In genomic region chrX:80216086-80216485, GRCh38 we compare ENCODE assay signal across 22 cellular contexts.
DNase-seq lines count a peak whose midpoint lies in the region; ATAC-seq, FAIRE-seq and TF ChIP-seq lines count a peak whose summit lies in the region.
"Had no signal": no experiment of that assay in that cellular context is flagged by ENCODE, and none has a peak within 500 bp of the region (broad histone marks: within the 10 kb centered on the region; RNA-seq: fewer than 3 reads in every experiment).

No MANE protein-coding gene starts in this region.

- no peaks in the 10 kb centered on the region for H4K20me1 ChIP-seq in osteoblast (ENCODE audit: insufficient read depth, low read length)

- intact Hi-C loops in Right ventricle myocardium superior (cut with DNase I) = no loop called here

- H3K36me3 ChIP-seq in bronchial epithelial cell (ENCODE audit: control insufficient read depth, insufficient read depth, low read length) (no peaks in the 10 kb centered on the region), osteoblast (ENCODE audit: insufficient read depth, low read length) (no peaks in the 10 kb centered on the region), SJCRH30 (no peaks in the 10 kb centered on the region)
- H3K36me3 ChIP-seq: uterus had no signal

- ATAC-seq in Right ventricle myocardium superior (ENCODE audit: poor library complexity) = no peak
- ATAC-seq: Panc1, T-cell had no signal

- no peak for TF ChIP-seq POLR2A in NB4 (IDR thresholded peaks at IDR 0.05; ENCODE audit: extremely low read depth, insufficient read length)

- H3K4me3 ChIP-seq in NB4 (ENCODE audit: low read depth, low read length) = no peak overlapping the region
- no peak overlapping the region for H3K4me3 ChIP-seq in bronchial epithelial cell (ENCODE audit: low read depth, low read length)
- H3K4me3 ChIP-seq in osteoblast (ENCODE audit: insufficient read depth, low read length) = no peak overlapping the region
- no peak overlapping the region for H3K4me3 ChIP-seq in SJCRH30
- H3K4me3 ChIP-seq: coronary artery, uterus had no signal

- no peak overlapping the region for H3K27ac ChIP-seq in osteoblast (ENCODE audit: low read depth, low read length)
- H3K27ac ChIP-seq in SJCRH30 = no peak overlapping the region
- H3K27ac ChIP-seq: coronary artery, parathyroid adenoma, uterus, VCaP had no signal

- DNase-seq in EH (ENCODE audit: low read depth) = peak; percentile 0
- peak; percentile 1 for DNase-seq in NB4 (ENCODE audit: low read depth)
- DNase-seq in bronchial epithelial cell (ENCODE audit: low read depth) = peak; percentile 87
- DNase-seq in renal cortical epithelial cell (ENCODE audit: low read depth) = peak; percentile 76
- DNase-seq in osteoblast (ENCODE audit: insufficient read length, low spot score, missing footprints) = no peak
- DNase-seq in SJCRH30 = no peak
- no peak for DNase-seq in Right ventricle myocardium superior
- DNase-seq: activated CD4-positive, alpha-beta T cell treated with anti-CD3 and anti-CD28 coated beads, Interleukin-2, amount 50 U/mL, for 4 hours; activated naive CD4-positive, alpha-beta T cell treated with anti-CD3 and anti-CD28 coated beads, Interleukin-2, amount 50 U/mL, for 16 hours; activated T-cell treated with anti-CD3 and anti-CD28 coated beads, Interleukin-2, amount 50 U/mL, for 24 hours; C1 segment of cervical spinal cord; DMS153; glutamatergic neuron; naive B cell; NCI-H1694 treated with DMSO at 0.1 percent for 48 hours; stimulated activated CD4-positive, alpha-beta T cell treated with anti-CD3 and anti-CD28 coated beads, Interleukin-4, amount 100 ng/mL, for 1 hour; T-cell; uterus had no signal

- H3K9me3 ChIP-seq in osteoblast (ENCODE audit: low read depth, low read length) (no peaks in the 10 kb centered on the region), SJCRH30 (replicated peaks) (no peaks in the 10 kb centered on the region)

- H2AFZ ChIP-seq in osteoblast (ENCODE audit: low read length) = no peak overlapping the region
- H2AFZ ChIP-seq: parathyroid adenoma had no signal

- no peaks in the 10 kb centered on the region for H3K27me3 ChIP-seq in bronchial epithelial cell (ENCODE audit: control insufficient read depth, insufficient read depth, low read length)
- no peaks in the 10 kb centered on the region for H3K27me3 ChIP-seq in osteoblast (ENCODE audit: insufficient read depth, low read length)
- no peaks in the 10 kb centered on the region for H3K27me3 ChIP-seq in SJCRH30
- H3K27me3 ChIP-seq: uterus had no signal

- peak; percentile 79 for FAIRE-seq in bronchial epithelial cell (lab: Jason Lieb, UNC)

- H3K4me1 ChIP-seq in osteoblast (ENCODE audit: insufficient read depth, low read length) (no peaks in the 10 kb centered on the region), SJCRH30 (no peaks in the 10 kb centered on the region)
- H3K4me1 ChIP-seq: parathyroid adenoma, uterus had no signal

- no peaks in the 10 kb centered on the region for H3K79me2 ChIP-seq in osteoblast (ENCODE audit: insufficient read depth, low read length)
- H3K79me2 ChIP-seq: parathyroid adenoma had no signal

- no peak overlapping the region for H3K4me2 ChIP-seq in osteoblast (ENCODE audit: insufficient read depth, low read length)

- TF ChIP-seq CTCF in NB4 (IDR thresholded peaks at IDR 0.05; ENCODE audit: low read depth, low read length) (no peak), bronchial epithelial cell (IDR thresholded peaks at IDR 0.05; ENCODE audit: insufficient read depth, low read length, severe bottlenecking) (no peak), osteoblast (IDR thresholded peaks at IDR 0.05; ENCODE audit: extremely low read depth, low read depth, low read length) (no peak)

Comparison
In these comparisons a context has a peak if more than half of its experiments do, and no peak if none do; other contexts are left out.
1. DNase-seq: peak in EH (single experiment), NB4 (single experiment), bronchial epithelial cell (single experiment) and renal cortical epithelial cell (single experiment); none in osteoblast (single experiment), SJCRH30 (0 of 2) and Right ventricle myocardium superior (single experiment).